26 cellular contexts compared by ENCODE assay signal in the genomic region with DNA sequence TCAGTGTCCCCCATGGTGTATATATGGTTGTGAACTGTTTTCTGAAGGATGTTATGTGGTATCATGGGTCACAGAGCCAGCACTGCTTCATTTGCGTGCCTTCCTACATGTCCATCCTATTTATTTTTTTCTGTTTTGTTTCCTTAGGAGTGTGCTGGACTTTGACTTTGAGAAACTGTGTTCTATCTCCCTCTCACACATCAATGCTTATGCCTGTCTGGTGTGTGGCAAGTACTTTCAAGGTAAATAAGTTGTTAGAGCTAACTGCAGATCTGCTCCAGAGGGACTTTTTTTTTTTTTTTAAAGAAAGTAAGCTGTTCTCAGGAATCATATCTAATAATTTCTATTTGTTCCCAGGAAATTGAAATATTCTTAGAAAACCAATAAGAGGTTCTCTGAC.
"Had no signal": no experiment of that assay in that cellular context is flagged by ENCODE, and none has a peak within 500 bp of the region (broad histone marks: within the 10 kb centered on the region; RNA-seq: fewer than 3 reads in every experiment).

No MANE protein-coding gene starts in this region.

- H3K27me3 ChIP-seq: ascending aorta, breast epithelium, cardiac muscle cell, dorsolateral prefrontal cortex had no signal

- H3K27ac Mint-ChIP-seq: activated CD8-positive, alpha-beta T cell treated with anti-CD3 and anti-CD28 coated beads for 36 hours; activated naive CD8-positive, alpha-beta T cell; dendritic cell treated with granulocyte-macrophage colony-stimulating factor and Interleukin-4, amounts not matched to agents 40 ng/mL and 50 ng/mL, for 4 days; endodermal cell had no signal

- H3K4me3 ChIP-seq: ascending aorta, breast epithelium, cardiac muscle cell, coronary artery, dorsolateral prefrontal cortex had no signal

- H3K9me3 Mint-ChIP-seq: activated CD8-positive, alpha-beta T cell treated with anti-CD3 and anti-CD28 coated beads for 36 hours; activated T-cell treated with anti-CD3 and anti-CD28 coated beads, Interleukin-2, amount 50 U/mL, for 4 hours; brain; central memory CD8-positive, alpha-beta T cell; dendritic cell treated with granulocyte-macrophage colony-stimulating factor and Interleukin-4, amounts not matched to agents 40 ng/mL and 50 ng/mL, for 4 days; endodermal cell had no signal

- DNase-seq: activated CD4-positive, alpha-beta T cell treated with anti-CD3 and anti-CD28 coated beads for 4 hours; activated CD4-positive, alpha-beta T cell treated with anti-CD3 and anti-CD28 coated beads, Interleukin-2, amount 50 U/mL, for 1 hour; activated CD4-positive, alpha-beta T cell treated with anti-CD3 and anti-CD28 coated beads, Interleukin-2, amount 50 U/mL, for 48 hours; activated CD4-positive, CD25-positive, alpha-beta regulatory T cell; activated CD4-positive, CD25-positive, alpha-beta regulatory T cell treated with anti-CD3 and anti-CD28 coated beads, Interleukin-2, amount 50 U/mL, for 72 hours; activated CD8-positive, alpha-beta memory T cell treated with anti-CD3 and anti-CD28 coated beads for 24 hours; activated CD8-positive, alpha-beta T cell treated with anti-CD3 and anti-CD28 coated beads for 36 hours; activated effector memory CD4-positive, alpha-beta T cell treated with Interleukin-2 at 50 U/mL for 16 hours; activated gamma-delta T cell treated with Interleukin-2 at 50 U/mL for 16 hours; activated naive CD4-positive, alpha-beta T cell treated with anti-CD3 and anti-CD28 coated beads, Interleukin-2, amount 50 U/mL, for 16 hours; activated naive CD4-positive, alpha-beta T cell treated with Interleukin-2 at 50 U/mL for 16 hours; activated T-cell treated with anti-CD3 and anti-CD28 coated beads, Interleukin-2, amount 50 U/mL, for 4 hours; dorsolateral prefrontal cortex; effector memory CD4-positive, alpha-beta T cell; endodermal cell; foreskin fibroblast; head of caudate nucleus; T-helper 2 cell had no signal

- H3K27ac ChIP-seq: ascending aorta, breast epithelium, cardiac muscle cell, coronary artery, dorsolateral prefrontal cortex had no signal

- H3K4me3 Mint-ChIP-seq: activated CD8-positive, alpha-beta T cell treated with anti-CD3 and anti-CD28 coated beads for 36 hours; activated naive CD8-positive, alpha-beta T cell; activated T-cell treated with anti-CD3 and anti-CD28 coated beads, Interleukin-2, amount 50 U/mL, for 4 hours; central memory CD8-positive, alpha-beta T cell; dendritic cell treated with granulocyte-macrophage colony-stimulating factor and Interleukin-4, amounts not matched to agents 40 ng/mL and 50 ng/mL, for 4 days; endodermal cell had no signal

- H3K9me3 ChIP-seq: ascending aorta, breast epithelium had no signal

- H3K27me3 Mint-ChIP-seq: activated CD8-positive, alpha-beta T cell treated with anti-CD3 and anti-CD28 coated beads for 36 hours; activated naive CD8-positive, alpha-beta T cell; central memory CD8-positive, alpha-beta T cell; dendritic cell treated with granulocyte-macrophage colony-stimulating factor and Interleukin-4, amounts not matched to agents 40 ng/mL and 50 ng/mL, for 4 days had no signal
